19 cellular contexts compared by ENCODE assay signal in genomic region chr10:75094465-75094864, GRCh38. TPM values are rescaled to one million over a fixed set of nuclear protein-coding genes. Genes with fewer than 3 reads are reported as not detected.
A peak's percentile ranks its signal among the peaks of the same experiment; 100 is the strongest.
DNase-seq lines count a peak whose midpoint lies in the region; ATAC-seq, FAIRE-seq and TF ChIP-seq lines count a peak whose summit lies in the region.
"Had no signal": no experiment of that assay in that cellular context is flagged by ENCODE, and none has a peak within 500 bp of the region (broad histone marks: within the 10 kb centered on the region; RNA-seq: fewer than 3 reads in every experiment).

No MANE protein-coding gene starts in this region.

- H3K4me3 Mint-ChIP-seq in activated naive CD4-positive, alpha-beta T cell treated with anti-CD3 and anti-CD28 coated beads for 36 hours = no peak overlapping the region
- H3K4me3 Mint-ChIP-seq: B cell; CD4-positive, alpha-beta T cell had no signal

- POLR2A ChIA-PET in HepG2 (lab: Yijun Ruan, JAX) = no interaction called here

- H3K79me1 ChIP-seq in neuronal stem cell (ENCODE audit: low read depth, low read length) = no peaks in the 10 kb centered on the region

- H2BK12ac ChIP-seq in neuronal stem cell (ENCODE audit: low read length) = no peak overlapping the region

- H3K36me3 Mint-ChIP-seq in activated naive CD4-positive, alpha-beta T cell treated with anti-CD3 and anti-CD28 coated beads for 36 hours (ENCODE audit: low read depth) = no peaks in the 10 kb centered on the region

- no peak overlapping the region for H2BK5ac ChIP-seq in neuronal stem cell (ENCODE audit: low read length)

- no TSS peak for BruUV-seq in HepG2 (replicated peaks; lab: Mats Ljungman, UMichigan)

- no peak for TF ChIP-seq CTCF in HepG2 (CRISPR knock-in tag; IDR thresholded peaks at IDR 0.05)

- H4K8ac ChIP-seq in neuronal stem cell (ENCODE audit: low read depth, low read length) = no peak overlapping the region

- H2AFZ ChIP-seq in HepG2 (ENCODE audit: low read length) (no peak overlapping the region), neuronal stem cell (ENCODE audit: low read length) (no peak overlapping the region)
- H2AFZ ChIP-seq: GM23248 had no signal

- no peak overlapping the region for H3K27ac ChIP-seq in BLaER1 treated with 17β-estradiol and CSF1 and Interleukin-3, amounts not matched to agents 10 nM and 100 nM
- H3K27ac ChIP-seq in HepG2 (ENCODE audit: extremely low read length, insufficient read depth, low read length) = no peak overlapping the region
- H3K27ac ChIP-seq in neuronal stem cell (replicated peaks; ENCODE audit: low read length) = no peak overlapping the region
- H3K27ac ChIP-seq: C4-2B, GM23248 had no signal

- H2BK15ac ChIP-seq in neuronal stem cell (ENCODE audit: low read length) = no peak overlapping the region

- TF ChIP-seq POLR2A in HepG2 (IDR thresholded peaks at IDR 0.05; ENCODE audit: insufficient read depth in 1 of 2, low read depth in 2 of 2, low read length in 2 of 2) = no peak

- peak overlapping the region; percentile 46 for H3K23ac ChIP-seq in neuronal stem cell (ENCODE audit: low read depth, low read length, poor library complexity)

- peak overlapping the region; percentile 9 for H3K14ac ChIP-seq in neuronal stem cell (ENCODE audit: low read length)

- 0% methylated on average over 1 of the region's 10 CpGs for WGBS in HepG2 (ENCODE audit: low lambda C conversion rate)
- WGBS in neuronal stem cell (ENCODE audit: extremely low coverage in 2 of 2, insufficient read length in 2 of 2, insufficient replicate concordance in 1 of 2), 2 donors = no CpG with 5 or more reads among the region's 10 CpGs

- no peaks in the 10 kb centered on the region for H3K27me3 Mint-ChIP-seq in activated naive CD4-positive, alpha-beta T cell treated with anti-CD3 and anti-CD28 coated beads for 36 hours (ENCODE audit: low read depth)
- H3K27me3 Mint-ChIP-seq: B cell; CD4-positive, alpha-beta T cell had no signal

- no peaks in the 10 kb centered on the region for H3K36me3 ChIP-seq in BLaER1 treated with 17β-estradiol and CSF1 and Interleukin-3, amounts not matched to agents 10 nM and 100 nM
- H3K36me3 ChIP-seq in HepG2 (replicated peaks in 1 of 2; ENCODE audit: control insufficient read depth in 1 of 2, insufficient read depth in 2 of 2, low read length in 2 of 2) = no peaks in the 10 kb centered on the region
- H3K36me3 ChIP-seq in neuronal stem cell (replicated peaks in 1 of 2; ENCODE audit: control insufficient read depth in 2 of 2, insufficient read depth in 2 of 2, low read length in 2 of 2) = no peaks in the 10 kb centered on the region
- H3K36me3 ChIP-seq: HAP-1 had no signal

- H3K9me3 Mint-ChIP-seq in activated naive CD4-positive, alpha-beta T cell treated with anti-CD3 and anti-CD28 coated beads for 36 hours = no peaks in the 10 kb centered on the region
- H3K9me3 Mint-ChIP-seq: CD4-positive, alpha-beta T cell had no signal

- H3K4me1 ChIP-seq in BLaER1 treated with 17β-estradiol and CSF1 and Interleukin-3, amounts not matched to agents 10 nM and 100 nM = peaks cover 0 to 14% (median 3%) of the 10 kb centered on the region in 10 experiments; a peak in 9 of 20 replicates
- H3K4me1 ChIP-seq in HepG2 (ENCODE audit: insufficient read depth, low read length) (peaks cover 33% of the 10 kb centered on the region), neuronal stem cell (ENCODE audit: control insufficient read depth in 2 of 2, insufficient read depth in 1 of 2, low read depth in 1 of 2, low read length in 2 of 2) (no peaks in the 10 kb centered on the region)
- H3K4me1 ChIP-seq: Caco-2, HAP-1 had no signal

- H3K4me1 Mint-ChIP-seq in activated naive CD4-positive, alpha-beta T cell treated with anti-CD3 and anti-CD28 coated beads for 36 hours (ENCODE audit: low read depth) = peaks cover 2% of the 10 kb centered on the region
- H3K4me1 Mint-ChIP-seq: B cell had no signal

- peak; percentile 63 for FAIRE-seq in HepG2 (lab: Jason Lieb, UNC)
- FAIRE-seq: D721Med, GM12892, GM18507 had no signal

- intact Hi-C loops in HepG2 (cut with micrococcal nuclease; ENCODE audit: unreplicated experiment) = no loop called here
- intact Hi-C loops in posterior cingulate gyrus (cut with DNase I) = no loop called here
- intact Hi-C loops in activated naive CD4-positive, alpha-beta T cell treated with anti-CD3 and anti-CD28 coated beads for 36 hours (cut with micrococcal nuclease) = no loop called here

- H3K18ac ChIP-seq in neuronal stem cell (ENCODE audit: low read length) = peak overlapping the region; percentile 3

- H3K79me2 ChIP-seq in HepG2 (ENCODE audit: insufficient read depth, low read length) = no peaks in the 10 kb centered on the region

- no peak overlapping the region for H3K27ac Mint-ChIP-seq in activated naive CD4-positive, alpha-beta T cell treated with anti-CD3 and anti-CD28 coated beads for 36 hours
- H3K27ac Mint-ChIP-seq: B cell; CD4-positive, alpha-beta T cell had no signal

- H2BK120ac ChIP-seq in neuronal stem cell (ENCODE audit: low read depth, low read length) = peak overlapping the region; percentile 16

- no peak for TF ChIP-seq RAD21 in HepG2 (CRISPR knock-in tag; IDR thresholded peaks at IDR 0.05)

- H4K20me1 ChIP-seq in BLaER1 treated with 17β-estradiol and CSF1 and Interleukin-3, amounts not matched to agents 10 nM and 100 nM = no peaks in the 10 kb centered on the region
- H4K20me1 ChIP-seq in HepG2 (ENCODE audit: insufficient read depth, low read length) = no peaks in the 10 kb centered on the region

- in situ Hi-C loops in HepG2 (cut with HindIII; ENCODE audit: extremely low pct_ligation_motif_present, low pct_unique_long_range_greater_than_20kb) = loop anchor here (10.0 kb wide), 1 partner anchor 830 kb away; no protein-coding TSS in a partner anchor

- H3K9me3 ChIP-seq in BLaER1 treated with 17β-estradiol and CSF1 and Interleukin-3, amounts not matched to agents 10 nM and 100 nM (replicated peaks in 1 of 11) = peaks cover 0 to 4% (median 0%) of the 10 kb centered on the region in 11 experiments; a peak in 3 of 22 replicates
- H3K9me3 ChIP-seq in HepG2 (ENCODE audit: low read length) (no peaks in the 10 kb centered on the region), neuronal stem cell (replicated peaks in 1 of 2; ENCODE audit: control insufficient read depth in 2 of 2, insufficient read depth in 1 of 2, low read depth in 1 of 2, low read length in 2 of 2) (no peaks in the 10 kb centered on the region)
- H3K9me3 ChIP-seq: Caco-2, HAP-1 had no signal

- H3K27me3 ChIP-seq in BLaER1 treated with 17β-estradiol and CSF1 and Interleukin-3, amounts not matched to agents 10 nM and 100 nM = no peaks in the 10 kb centered on the region
- no peaks in the 10 kb centered on the region for H3K27me3 ChIP-seq in HepG2 (ENCODE audit: control insufficient read depth in 1 of 2, insufficient read depth in 2 of 2, low read length in 2 of 2)
- no peaks in the 10 kb centered on the region for H3K27me3 ChIP-seq in neuronal stem cell (ENCODE audit: control insufficient read depth in 3 of 3, insufficient read depth in 3 of 3, low read depth in 1 of 3, low read length in 3 of 3)

- no peak overlapping the region for H3K9ac ChIP-seq in BLaER1 treated with 17β-estradiol and CSF1 and Interleukin-3, amounts not matched to agents 10 nM and 100 nM
- no peak overlapping the region for H3K9ac ChIP-seq in HepG2 (ENCODE audit: insufficient read depth, low read depth, low read length)
- no peak overlapping the region for H3K9ac ChIP-seq in neuronal stem cell (ENCODE audit: low read depth, low read length, poor library complexity)
- H3K9ac ChIP-seq: GM23248 had no signal

- TF ChIP-seq EP300 in HepG2 (IDR thresholded peaks at IDR 0.05; ENCODE audit: low read depth in 2 of 2, low read length in 2 of 2) (peak in 1 of 2 experiments; percentile 50; a peak in 2 of 4 replicates), HepG2 (CRISPR knock-in tag; IDR thresholded peaks at IDR 0.05; ENCODE audit: borderline replicate concordance) (no peak)

- DNase-seq in HepG2 (ENCODE audit: low spot score) = peak; percentile 62
- DNase-seq in neuronal stem cell (ENCODE audit: low spot score) = no peak
- no peak for DNase-seq in DMS 273 (lab: John Stamatoyannopoulos, UW; ENCODE audit: unreplicated experiment)
- DNase-seq in posterior cingulate gyrus = no peak
- DNase-seq in activated naive CD4-positive, alpha-beta T cell treated with anti-CD3 and anti-CD28 coated beads for 36 hours = no peak
- DNase-seq: Caco-2; CD4-positive, alpha-beta T cell; DMS153; DMS79; GDM1; GM23248; IMR-90 had no signal

- ATAC-seq in HepG2 = peak; percentile 80

- H3K4ac ChIP-seq in neuronal stem cell (ENCODE audit: low read length) = no peak overlapping the region

- CTCF ChIA-PET in HepG2 (lab: Yijun Ruan, JAX; ENCODE audit: low intra/inter-chr PET ratio, low total read pairs) = no interaction called here
- CTCF ChIA-PET in activated naive CD4-positive, alpha-beta T cell treated with anti-CD3 and anti-CD28 coated beads for 36 hours (lab: Charles Lee) = no interaction called here

- H2AK5ac ChIP-seq in neuronal stem cell (ENCODE audit: low read depth, low read length) = peak overlapping the region; percentile 32

- peak overlapping the region in 7 of 11 experiments; percentile 11 to 49 (median 22); a peak in 7 of 22 replicates for H3K4me2 ChIP-seq in BLaER1 treated with 17β-estradiol and CSF1 and Interleukin-3, amounts not matched to agents 10 nM and 100 nM
- peak overlapping the region; percentile 67 for H3K4me2 ChIP-seq in HepG2 (ENCODE audit: low read depth, low read length)
- no peak overlapping the region for H3K4me2 ChIP-seq in neuronal stem cell (ENCODE audit: insufficient read depth, low read length, poor library complexity, severe bottlenecking)

- H3K4me3 ChIP-seq in BLaER1 treated with 17β-estradiol and CSF1 and Interleukin-3, amounts not matched to agents 10 nM and 100 nM = no peak overlapping the region
- peak overlapping the region in 1 of 3 experiments; percentile 41; a peak in 2 of 6 replicates for H3K4me3 ChIP-seq in HepG2 (replicated peaks in 1 of 3; ENCODE audit: insufficient read depth in 1 of 3, low read depth in 2 of 3, low read length in 3 of 3)
- H3K4me3 ChIP-seq in neuronal stem cell (ENCODE audit: low read length in 2 of 2) = peak overlapping the region in 1 of 2 donors; percentile 32
- H3K4me3 ChIP-seq: GM23248, HAP-1 had no signal

- H4K91ac ChIP-seq in neuronal stem cell (ENCODE audit: low read depth, low read length, poor library complexity) = no peak overlapping the region

RNA-seq across cellular contexts. Expression of gene SAMD8, which starts 17.0 kb away (rescaled TPM):
- total RNA-seq in HepG2 (2016; rRNA removed; fragmentation: Illumina TruSeq; extraction: Trizol) = 10.3 and 10.4 TPM in 2 replicates
- 10.9 and 13.8 TPM in 2 replicates for total RNA-seq in HepG2 (2016; cell fraction: cytosol; rRNA removed; fragmentation: Illumina TruSeq; extraction: Trizol; ENCODE audit: low read depth)
- total RNA-seq in HepG2 (2016; cell fraction: insoluble cytoplasmic fraction; rRNA removed; fragmentation: Illumina TruSeq; extraction: Trizol) = 9.3 and 9.8 TPM in 2 replicates
- total RNA-seq in HepG2 (2016; cell fraction: membrane; rRNA removed; fragmentation: Illumina TruSeq; extraction: Trizol) = 6.0 and 7.3 TPM in 2 replicates
- total RNA-seq in HepG2 (2016; cell fraction: nucleus; rRNA removed; fragmentation: Illumina TruSeq; extraction: Trizol) = 10.6 and 11.4 TPM in 2 replicates
- polyA plus RNA-seq in HepG2 (2011; rRNA removed) = 12.2 and 13.2 TPM in 2 replicates
- 6.4 and 11.6 TPM in 2 replicates for polyA plus RNA-seq in HepG2 (2011; cell fraction: cytosol; rRNA removed)
- 4.3 and 6.7 TPM in 2 replicates for polyA plus RNA-seq in HepG2 (2011; cell fraction: nucleus; rRNA removed)
- 6.4 and 6.6 TPM in 2 replicates for polyA plus RNA-seq in HepG2 (2012)
- 1.2 and 1.6 TPM in 2 replicates for polyA plus RNA-seq in HepG2 (2016; cell fraction: cytosol; fragmentation: Illumina TruSeq; extraction: Trizol; ENCODE audit: low read depth)
- 4.8 and 6.2 TPM in 2 replicates for polyA plus RNA-seq in HepG2 (2016; cell fraction: insoluble cytoplasmic fraction; fragmentation: Illumina TruSeq; extraction: Trizol; ENCODE audit: low read depth)
- polyA plus RNA-seq in HepG2 (2016; cell fraction: membrane; fragmentation: Illumina TruSeq; extraction: Trizol; ENCODE audit: low read depth) = 2.2 and 2.8 TPM in 2 replicates
- 10.1 and 10.4 TPM in 2 replicates for polyA plus RNA-seq in HepG2 (2016; cell fraction: nucleus; fragmentation: Illumina TruSeq; extraction: Trizol; ENCODE audit: insufficient read depth, low read depth)
- polyA minus RNA-seq in HepG2 (2011; rRNA and poly(A)+ RNA removed; ENCODE audit: low replicate concordance) = 25.6 and 32.5 TPM in 2 replicates
- 14.2 and 18.8 TPM in 2 replicates for polyA minus RNA-seq in HepG2 (2011; cell fraction: cytosol; rRNA and poly(A)+ RNA removed)
- 14.0 and 15.4 TPM in 2 replicates for polyA minus RNA-seq in HepG2 (2011; cell fraction: nucleus; rRNA and poly(A)+ RNA removed)
- 11.4 TPM for polyA plus RNA-seq in neuronal stem cell (2013, experiment 1 of 2)
- 12.2 TPM for polyA plus RNA-seq in neuronal stem cell (2013, experiment 2 of 2)
- total RNA-seq in activated naive CD4-positive, alpha-beta T cell treated with anti-CD3 and anti-CD28 coated beads for 36 hours = 10 to 100 TPM; 15.3 to 16.9 TPM
